3 cellular contexts compared by ENCODE assay signal in genomic region chr19:6006896-6007295, GRCh38.
TF ChIP-seq lines count a peak whose summit lies in the region.

No MANE protein-coding gene starts in this region.

TF ChIP-seq in SK-N-SH, 30 proteins besides CTCF, POLR2A, EP300 and RAD21 (continues in another document):
- TF ChIP-seq PBX3 (IDR thresholded peaks at IDR 0.05) = no peak
- no peak for TF ChIP-seq FOXM1 (IDR thresholded peaks at IDR 0.05; ENCODE audit: low read depth)
- TF ChIP-seq RFX5 (IDR thresholded peaks at IDR 0.05; ENCODE audit: low read length) = no peak
- no peak for TF ChIP-seq ZBTB33 (IDR thresholded peaks at IDR 0.05; ENCODE audit: borderline replicate concordance, low read depth)
- no peak for TF ChIP-seq IRF3 (IDR thresholded peaks at IDR 0.05; ENCODE audit: low read depth, low read length)
- no peak for TF ChIP-seq REST (IDR thresholded peaks at IDR 0.05; ENCODE audit: low read depth, low read length)
- no peak for TF ChIP-seq EZH2phosphoT487 (IDR thresholded peaks at IDR 0.05; ENCODE audit: borderline replicate concordance, low read depth)
- TF ChIP-seq NRF1 (IDR thresholded peaks at IDR 0.05; ENCODE audit: low read depth, low read length) = no peak
- TF ChIP-seq ELF1 (IDR thresholded peaks at IDR 0.05) = no peak
- TF ChIP-seq GATA2 (CRISPR knock-in tag; IDR thresholded peaks at IDR 0.05) = no peak

TF ChIP-seq in SK-N-SH treated with all-trans-retinoic acid at 6 μM for 48 hours, 23 proteins besides CTCF, POLR2A, EP300 and RAD21:
- TF ChIP-seq TOX (CRISPR knock-in tag; IDR thresholded peaks at IDR 0.05; ENCODE audit: borderline replicate concordance) (no peak), ESRRG (CRISPR knock-in tag; IDR thresholded peaks at IDR 0.05) (no peak), CSRNP3 (CRISPR knock-in tag; IDR thresholded peaks at IDR 0.05) (no peak), POU6F1 (CRISPR knock-in tag; IDR thresholded peaks at IDR 0.05; ENCODE audit: borderline replicate concordance, low read depth) (no peak), ZC3H10 (CRISPR knock-in tag; IDR thresholded peaks at IDR 0.05) (no peak), ZNF70 (CRISPR knock-in tag; IDR thresholded peaks at IDR 0.05) (no peak), ZFP3 (CRISPR knock-in tag; IDR thresholded peaks at IDR 0.05) (no peak), OSR1 (CRISPR knock-in tag; IDR thresholded peaks at IDR 0.05) (no peak), ZNF565 (CRISPR knock-in tag; conservative IDR thresholded peaks at IDR 0.05; ENCODE audit: low read depth) (no peak), ISL1 (CRISPR knock-in tag; IDR thresholded peaks at IDR 0.05) (no peak), ZNF8 (CRISPR knock-in tag; IDR thresholded peaks at IDR 0.05) (no peak), TCF4 (CRISPR knock-in tag; IDR thresholded peaks at IDR 0.05; ENCODE audit: borderline replicate concordance) (no peak), CSDC2 (CRISPR knock-in tag; IDR thresholded peaks at IDR 0.05) (no peak), CREB5 (CRISPR knock-in tag; IDR thresholded peaks at IDR 0.05; ENCODE audit: low read depth) (no peak), PPARA (CRISPR knock-in tag; IDR thresholded peaks at IDR 0.05; ENCODE audit: borderline replicate concordance) (no peak), RARB (CRISPR knock-in tag; IDR thresholded peaks at IDR 0.05) (no peak), ARNTL (CRISPR knock-in tag; IDR thresholded peaks at IDR 0.05; ENCODE audit: borderline replicate concordance, low read depth) (no peak)

TF ChIP-seq in IMR-90, 13 proteins besides CTCF, POLR2A, EP300 and RAD21:
- TF ChIP-seq CEBPB (IDR thresholded peaks at IDR 0.05; ENCODE audit: low read depth, low read length) (no peak), MXI1 (IDR thresholded peaks at IDR 0.05; ENCODE audit: borderline replicate concordance, low read depth, low read length) (no peak), BHLHE40 (IDR thresholded peaks at IDR 0.05; ENCODE audit: low read depth, low read length) (no peak), RCOR1 (IDR thresholded peaks at IDR 0.05; ENCODE audit: insufficient replicate concordance, low read length) (no peak), SMC3 (IDR thresholded peaks at IDR 0.05; ENCODE audit: low read depth, low read length) (no peak), RFX5 (IDR thresholded peaks at IDR 0.05; ENCODE audit: low read depth, low read length) (no peak), MAFK (IDR thresholded peaks at IDR 0.05; ENCODE audit: low read depth, low read length) (no peak), FOS (IDR thresholded peaks at IDR 0.05; ENCODE audit: low read depth, low read length) (no peak), NFE2L2 (IDR thresholded peaks at IDR 0.05; ENCODE audit: low read depth, low read length) (no peak), MAZ (IDR thresholded peaks at IDR 0.05; ENCODE audit: borderline replicate concordance, low read depth, low read length) (no peak), ELK1 (IDR thresholded peaks at IDR 0.05; ENCODE audit: borderline replicate concordance, low read depth, low read length) (no peak)
